In genomic region chr6:119342430-119342829, GRCh38 we compare ENCODE assay signal across 2 cellular contexts.
TF ChIP-seq lines count a peak whose summit lies in the region.

No MANE protein-coding gene starts in this region.

TF ChIP-seq in HepG2, 621 proteins besides CTCF, POLR2A, EP300 and RAD21 (continues in another document):
- no peak for TF ChIP-seq ZNF704 (CRISPR knock-in tag; IDR thresholded peaks at IDR 0.05; ENCODE audit: borderline replicate concordance)
- no peak for TF ChIP-seq ZMYM3 (CRISPR knock-in tag; IDR thresholded peaks at IDR 0.05)
- no peak for TF ChIP-seq TRIM22 (IDR thresholded peaks at IDR 0.05)
- peak; percentile 56 for TF ChIP-seq POLR2AphosphoS5 (IDR thresholded peaks at IDR 0.05; ENCODE audit: low read depth, low read length)
- no peak for TF ChIP-seq PRDM10 (CRISPR knock-in tag; IDR thresholded peaks at IDR 0.05; ENCODE audit: low read depth)
- no peak for TF ChIP-seq ZNF770 (CRISPR knock-in tag; IDR thresholded peaks at IDR 0.05)
- TF ChIP-seq RFXANK (CRISPR knock-in tag; IDR thresholded peaks at IDR 0.05): no peak
- no peak for TF ChIP-seq THYN1 (CRISPR knock-in tag; IDR thresholded peaks at IDR 0.05; ENCODE audit: borderline replicate concordance, low read depth)
- 0 out of 2 replicates have a peak, but pooled peaks have one; percentile 33 for TF ChIP-seq ZC3H13 (CRISPR knock-in tag; IDR thresholded peaks at IDR 0.05)
- TF ChIP-seq ZNF7 (CRISPR knock-in tag; IDR thresholded peaks at IDR 0.05): no peak
- TF ChIP-seq RBFOX2 (IDR thresholded peaks at IDR 0.05; ENCODE audit: low read depth, low read length): peak; percentile 71; the same call in 1 of the 2 replicates
- TF ChIP-seq EED (CRISPR knock-in tag; IDR thresholded peaks at IDR 0.05): no peak
- TF ChIP-seq ZIK1 (CRISPR knock-in tag; IDR thresholded peaks at IDR 0.05; ENCODE audit: borderline replicate concordance, low read depth): no peak
- TF ChIP-seq RFXAP (CRISPR knock-in tag; IDR thresholded peaks at IDR 0.05; ENCODE audit: borderline replicate concordance): no peak

TF ChIP-seq in K562, 482 proteins besides CTCF, POLR2A, EP300 and RAD21:
- TF ChIP-seq RERE (CRISPR knock-in tag; IDR thresholded peaks at IDR 0.05; ENCODE audit: borderline replicate concordance) (no peak), PML (IDR thresholded peaks at IDR 0.05; ENCODE audit: low read length) (peak; percentile 19; the same call in 1 of the 2 replicates), MAZ (CRISPR knock-in tag; conservative IDR thresholded peaks at IDR 0.05 in 1 of 2, IDR thresholded peaks at IDR 0.05 in 1 of 2) (0 out of 4 replicates have a peak, but pooled peaks of 1 of the 2 experiments have one; percentile 17)
